8 cellular contexts compared by ENCODE assay signal in genomic region chr16:70250748-70251650, GRCh38. TPM values are rescaled to one million over a fixed set of nuclear protein-coding genes. Genes with fewer than 3 reads are reported as not detected.
DNase-seq lines count a peak whose midpoint lies in the region; TF ChIP-seq lines count a peak whose summit lies in the region.

No MANE protein-coding gene starts in this region.

- H3K9me3 Mint-ChIP-seq in activated T-cell treated with anti-CD3 and anti-CD28 coated beads, Interleukin-2, amount 50 U/mL, for 24 hours, result no peaks in the 10 kb centered on the region
- H3K9me3 Mint-ChIP-seq in neural crest cell, result no peaks in the 10 kb centered on the region

- CTCF ChIA-PET in HEK293T (lab: Yijun Ruan, JAX), result interaction anchor here (0.7 to 1.9 kb wide), 5 partner anchors 9 to 99 kb away, joined by 3 to 11 read pairs (median 4); no protein-coding TSS in a partner anchor

- H3K27ac Mint-ChIP-seq in activated T-cell treated with anti-CD3 and anti-CD28 coated beads, Interleukin-2, amount 50 U/mL, for 24 hours, result peak overlapping the region; percentile 90
- peak overlapping the region; percentile 27 for H3K27ac Mint-ChIP-seq in neural crest cell (ENCODE audit: unreplicated experiment)

- POLR2A ChIA-PET in HEK293T (lab: Yijun Ruan, JAX), result interaction anchor here (0.7 to 1.2 kb wide), 4 partner anchors 21 to 38 kb away, joined by 3 to 9 read pairs (median 4); partner anchors contain the start of gene AARS1

- TF ChIP-seq CTCF in neural crest cell (conservative IDR thresholded peaks at IDR 0.05), result no peak

- DNase-seq in NCI-H2171 treated with DMSO at 0.1 percent for 48 hours (lab: John Stamatoyannopoulos, UW) (peak; percentile 28), NCI-H2171 (lab: John Stamatoyannopoulos, UW) (no peak), HEK293T (ENCODE audit: extremely low spot score) (peak; percentile 48), M059J (ENCODE audit: low read depth) (peak; percentile 55), fibroblast of peridontal ligament (ENCODE audit: extremely low read depth) (peak; percentile 44), neural crest cell (ENCODE audit: low read depth, low spot score) (peak; percentile 25), DMS79 (lab: John Stamatoyannopoulos, UW) (no peak)
- DNase-seq in activated T-cell treated with anti-CD3 and anti-CD28 coated beads, Interleukin-2, amount 50 U/mL, for 24 hours, result no peak

- H3K4me3 Mint-ChIP-seq in activated T-cell treated with anti-CD3 and anti-CD28 coated beads, Interleukin-2, amount 50 U/mL, for 24 hours, result peak overlapping the region; percentile 90
- peak overlapping the region; percentile 86 for H3K4me3 Mint-ChIP-seq in neural crest cell

- H3K27me3 Mint-ChIP-seq in activated T-cell treated with anti-CD3 and anti-CD28 coated beads, Interleukin-2, amount 50 U/mL, for 24 hours, result no peaks in the 10 kb centered on the region
- H3K27me3 Mint-ChIP-seq in neural crest cell (ENCODE audit: low read depth), result peaks cover 4% of the 10 kb centered on the region

- peaks cover 30% of the 10 kb centered on the region for H3K4me1 Mint-ChIP-seq in activated T-cell treated with anti-CD3 and anti-CD28 coated beads, Interleukin-2, amount 50 U/mL, for 24 hours (ENCODE audit: low read depth)
- peaks cover 9% of the 10 kb centered on the region for H3K4me1 Mint-ChIP-seq in neural crest cell

- H3K36me3 Mint-ChIP-seq in activated T-cell treated with anti-CD3 and anti-CD28 coated beads, Interleukin-2, amount 50 U/mL, for 24 hours (ENCODE audit: low read depth), result peaks cover 82% of the 10 kb centered on the region
- H3K36me3 Mint-ChIP-seq in neural crest cell (ENCODE audit: low read depth), result peaks cover 18% of the 10 kb centered on the region

TF ChIP-seq in HEK293T, 16 proteins besides CTCF, POLR2A, EP300 and RAD21:
- no peak for TF ChIP-seq FOXA1 (IDR thresholded peaks at IDR 0.05)
- peak; percentile 80 for TF ChIP-seq LEF1 (IDR thresholded peaks at IDR 0.05; ENCODE audit: borderline replicate concordance)

RNA-seq across cellular contexts. Expression of gene EXOSC6, which starts 0.7 kb away (rescaled TPM):
- total RNA-seq in M059J (2014; rRNA removed; shearing (Covaris generic)), result 12.1 and 21.4 TPM in 2 replicates
- total RNA-seq in neural crest cell, result 39.5 and 41.6 TPM in 2 replicates

RNA-seq across cellular contexts. Expression of gene AARS1, which starts 38.3 kb away (rescaled TPM):
- 38.9 and 68.8 TPM in 2 replicates for total RNA-seq in M059J (2014; rRNA removed; shearing (Covaris generic))
- 128 and 129 TPM in 2 replicates for total RNA-seq in neural crest cell

RNA-seq across cellular contexts. Expression of gene DDX19B, which starts 48.0 kb away (rescaled TPM):
- total RNA-seq in M059J (2014; rRNA removed; shearing (Covaris generic)), result 35.1 and 38.7 TPM in 2 replicates
- total RNA-seq in neural crest cell, result 39.7 and 45.2 TPM in 2 replicates

Comparison
In these comparisons a context has a peak if more than half of its experiments do, and no peak if none do; other contexts are left out.
1. DNase-seq: peak in NCI-H2171 treated with DMSO at 0.1 percent for 48 hours (single experiment), HEK293T (single experiment), M059J (single experiment), fibroblast of peridontal ligament (single experiment) and neural crest cell (single experiment); none in NCI-H2171 (single experiment), activated T-cell treated with anti-CD3 and anti-CD28 coated beads, Interleukin-2, amount 50 U/mL, for 24 hours (single experiment) and DMS79 (single experiment).